23 cellular contexts compared by ENCODE assay signal in the genomic region with DNA sequence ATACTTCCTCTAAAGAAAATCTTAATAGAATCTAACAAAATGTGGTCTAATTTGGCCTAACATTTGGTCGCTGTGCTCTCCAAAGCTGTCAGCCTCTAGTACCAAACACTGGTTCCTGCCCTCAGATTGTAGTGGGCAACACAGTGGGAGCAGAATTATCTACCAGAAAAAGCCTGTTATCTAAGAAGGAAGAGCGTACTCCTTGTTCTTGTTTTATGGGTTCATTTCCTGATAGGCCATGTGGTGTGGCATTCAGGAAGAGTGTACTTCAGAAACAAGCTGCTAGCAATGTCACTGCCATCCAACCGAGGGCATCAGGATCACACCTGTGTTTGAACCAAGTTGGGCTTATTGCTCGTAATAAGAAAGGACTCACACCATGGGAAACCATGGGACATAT.
"Had no signal": no experiment of that assay in that cellular context is flagged by ENCODE, and none has a peak within 500 bp of the region (broad histone marks: within the 10 kb centered on the region; RNA-seq: fewer than 3 reads in every experiment).

No MANE protein-coding gene starts in this region.

- ATAC-seq: activated CD4-positive, CD25-positive, alpha-beta regulatory T cell treated with anti-CD3 and anti-CD28 coated beads, Interleukin-2, amount 50 U/mL, for 24 hours; activated CD8-positive, alpha-beta memory T cell treated with anti-CD3 and anti-CD28 coated beads, Interleukin-2, amount 10 ng/mL, durations not matched to agents 7 days and 5 days; activated T-cell treated with anti-CD3 and anti-CD28 coated beads, Interleukin-2, amount 50 U/mL, for 4 hours; activated T-helper 17 cell treated with anti-CD3 and anti-CD28 coated beads, Interleukin-2, amount 50 U/mL, for 72 hours; K562; PC-3; T-helper 17 cell had no signal

- H3K36me3 ChIP-seq: cardiac muscle cell had no signal

- H3K27ac ChIP-seq: cardiac muscle cell had no signal

- H3K9me3 Mint-ChIP-seq: activated naive CD4-positive, alpha-beta T cell treated with anti-CD3 and anti-CD28 coated beads for 36 hours; activated T-cell treated with anti-CD3 and anti-CD28 coated beads, Interleukin-2, amount 50 U/mL, for 4 hours; activated T-helper 17 cell treated with anti-CD3 and anti-CD28 coated beads, Interleukin-2, amount 50 U/mL, for 72 hours had no signal

- DNase-seq: activated CD4-positive, alpha-beta T cell treated with anti-CD3 and anti-CD28 coated beads for 48 hours; activated CD4-positive, alpha-beta T cell treated with anti-CD3 and anti-CD28 coated beads, Interleukin-2, amount 50 U/mL, for 4 hours; activated CD8-positive, alpha-beta memory T cell treated with anti-CD3 and anti-CD28 coated beads, Interleukin-2, amount 10 ng/mL, durations not matched to agents 7 days and 5 days; activated gamma-delta T cell; activated naive CD4-positive, alpha-beta T cell treated with anti-CD3 and anti-CD28 coated beads for 36 hours; activated T-cell treated with anti-CD3 and anti-CD28 coated beads, Interleukin-2, amount 50 U/mL, for 4 hours; amygdala; NCI-H1048; NCI-H146; NCI-H187 treated with DMSO at 0.1 percent for 48 hours; NCI-H2081 treated with DMSO at 0.1 percent for 48 hours; NCI-H446; NCI-H524; PC-3; SHP77 treated with DMSO at 0.1 percent for 48 hours; T-helper 17 cell; T-helper 9 cell had no signal

- H3K36me3 Mint-ChIP-seq: activated CD8-positive, alpha-beta memory T cell treated with anti-CD3 and anti-CD28 coated beads, Interleukin-2, amount 10 ng/mL, durations not matched to agents 7 days and 5 days; activated naive CD8-positive, alpha-beta T cell; brain had no signal

- H3K27ac Mint-ChIP-seq: activated CD8-positive, alpha-beta memory T cell treated with anti-CD3 and anti-CD28 coated beads, Interleukin-2, amount 10 ng/mL, durations not matched to agents 7 days and 5 days; activated naive CD4-positive, alpha-beta T cell treated with anti-CD3 and anti-CD28 coated beads for 36 hours; activated naive CD8-positive, alpha-beta T cell; activated T-helper 17 cell treated with anti-CD3 and anti-CD28 coated beads, Interleukin-2, amount 50 U/mL, for 72 hours; brain; T-helper 17 cell had no signal

- H3K4me3 Mint-ChIP-seq: activated CD8-positive, alpha-beta memory T cell treated with anti-CD3 and anti-CD28 coated beads, Interleukin-2, amount 10 ng/mL, durations not matched to agents 7 days and 5 days; activated naive CD4-positive, alpha-beta T cell treated with anti-CD3 and anti-CD28 coated beads for 36 hours; activated naive CD8-positive, alpha-beta T cell; activated T-cell treated with anti-CD3 and anti-CD28 coated beads, Interleukin-2, amount 50 U/mL, for 4 hours; activated T-helper 17 cell treated with anti-CD3 and anti-CD28 coated beads, Interleukin-2, amount 50 U/mL, for 72 hours; brain; T-helper 17 cell had no signal

- H3K27me3 Mint-ChIP-seq: activated CD8-positive, alpha-beta memory T cell treated with anti-CD3 and anti-CD28 coated beads, Interleukin-2, amount 10 ng/mL, durations not matched to agents 7 days and 5 days; activated naive CD8-positive, alpha-beta T cell; activated T-helper 17 cell treated with anti-CD3 and anti-CD28 coated beads, Interleukin-2, amount 50 U/mL, for 72 hours; brain had no signal

- H3K4me3 ChIP-seq: cardiac muscle cell, K562 had no signal

- H3K27me3 ChIP-seq: cardiac muscle cell had no signal

- H3K4me1 Mint-ChIP-seq: activated CD8-positive, alpha-beta memory T cell treated with anti-CD3 and anti-CD28 coated beads, Interleukin-2, amount 10 ng/mL, durations not matched to agents 7 days and 5 days; activated T-helper 17 cell treated with anti-CD3 and anti-CD28 coated beads, Interleukin-2, amount 50 U/mL, for 72 hours had no signal
